1 cellular context compared by ENCODE assay signal in the genomic region with DNA sequence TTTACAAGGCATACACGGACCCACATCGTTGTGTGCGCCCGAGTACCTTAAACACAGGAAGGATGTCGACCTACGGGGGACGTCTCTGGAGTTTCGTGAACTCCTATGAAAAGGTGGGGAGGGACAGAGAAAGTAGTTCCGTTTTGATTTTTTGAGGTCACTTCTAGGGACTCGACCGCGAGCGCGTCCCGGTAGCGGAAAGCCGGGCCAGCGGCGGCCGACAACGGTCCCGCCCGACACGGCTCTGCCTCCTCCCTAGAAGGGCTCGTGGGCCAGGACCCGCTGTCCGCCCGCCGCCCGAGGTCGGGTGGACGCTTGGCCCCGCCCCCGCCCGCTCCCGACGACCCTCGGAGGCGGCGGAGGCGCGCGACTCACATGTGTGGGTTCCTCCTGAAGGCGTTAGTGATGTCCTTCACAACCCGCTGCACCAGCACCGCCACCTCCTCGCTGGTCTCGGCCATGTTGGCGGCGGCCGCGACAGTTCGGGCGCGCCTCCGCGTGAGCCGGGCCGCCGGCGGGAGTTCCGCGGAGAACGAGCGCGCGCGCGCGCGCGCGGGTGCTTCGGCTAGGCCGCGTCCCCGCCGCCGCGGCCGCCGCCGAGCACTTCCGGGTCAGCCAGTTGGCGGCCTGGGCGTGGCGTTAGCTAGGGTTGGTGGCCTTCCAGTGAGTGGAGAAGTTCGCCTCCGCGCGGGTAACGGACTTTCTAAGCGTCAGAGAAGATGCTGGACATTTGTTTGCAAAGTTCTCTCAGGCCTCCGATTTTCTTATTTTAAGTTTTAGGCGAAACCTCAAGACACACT.
TF ChIP-seq lines count a peak whose summit lies in the region.

A gene with protein sequence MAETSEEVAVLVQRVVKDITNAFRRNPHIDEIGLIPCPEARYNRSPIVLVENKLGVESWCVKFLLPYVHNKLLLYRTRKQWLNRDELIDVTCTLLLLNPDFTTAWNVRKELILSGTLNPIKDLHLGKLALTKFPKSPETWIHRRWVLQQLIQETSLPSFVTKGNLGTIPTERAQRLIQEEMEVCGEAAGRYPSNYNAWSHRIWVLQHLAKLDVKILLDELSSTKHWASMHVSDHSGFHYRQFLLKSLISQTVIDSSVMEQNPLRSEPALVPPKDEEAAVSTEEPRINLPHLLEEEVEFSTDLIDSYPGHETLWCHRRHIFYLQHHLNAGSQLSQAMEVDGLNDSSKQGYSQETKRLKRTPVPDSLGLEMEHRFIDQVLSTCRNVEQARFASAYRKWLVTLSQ (minus strand): TSS at position 534 of the 800 bp plus-strand sequence. CDS start 73 bp downstream, at position 461.

TF ChIP-seq in K562, 482 proteins besides CTCF, POLR2A, EP300 and RAD21 (continued from another document and continues in another):
- TF ChIP-seq, protein P1, sequence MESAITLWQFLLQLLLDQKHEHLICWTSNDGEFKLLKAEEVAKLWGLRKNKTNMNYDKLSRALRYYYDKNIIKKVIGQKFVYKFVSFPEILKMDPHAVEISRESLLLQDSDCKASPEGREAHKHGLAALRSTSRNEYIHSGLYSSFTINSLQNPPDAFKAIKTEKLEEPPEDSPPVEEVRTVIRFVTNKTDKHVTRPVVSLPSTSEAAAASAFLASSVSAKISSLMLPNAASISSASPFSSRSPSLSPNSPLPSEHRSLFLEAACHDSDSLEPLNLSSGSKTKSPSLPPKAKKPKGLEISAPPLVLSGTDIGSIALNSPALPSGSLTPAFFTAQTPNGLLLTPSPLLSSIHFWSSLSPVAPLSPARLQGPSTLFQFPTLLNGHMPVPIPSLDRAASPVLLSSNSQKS (CRISPR knock-in tag; IDR thresholded peaks at IDR 0.05) = no peak
- TF ChIP-seq, protein P2, sequence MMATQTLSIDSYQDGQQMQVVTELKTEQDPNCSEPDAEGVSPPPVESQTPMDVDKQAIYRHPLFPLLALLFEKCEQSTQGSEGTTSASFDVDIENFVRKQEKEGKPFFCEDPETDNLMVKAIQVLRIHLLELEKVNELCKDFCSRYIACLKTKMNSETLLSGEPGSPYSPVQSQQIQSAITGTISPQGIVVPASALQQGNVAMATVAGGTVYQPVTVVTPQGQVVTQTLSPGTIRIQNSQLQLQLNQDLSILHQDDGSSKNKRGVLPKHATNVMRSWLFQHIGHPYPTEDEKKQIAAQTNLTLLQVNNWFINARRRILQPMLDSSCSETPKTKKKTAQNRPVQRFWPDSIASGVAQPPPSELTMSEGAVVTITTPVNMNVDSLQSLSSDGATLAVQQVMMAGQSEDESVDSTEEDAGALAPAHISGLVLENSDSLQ (IDR thresholded peaks at IDR 0.05) = no peak
- no peak for TF ChIP-seq ETS2 (tag; IDR thresholded peaks at IDR 0.05; ENCODE audit: borderline replicate concordance, poor library complexity, severe bottlenecking)
- no peak for TF ChIP-seq ZNF76 (CRISPR knock-in tag; IDR thresholded peaks at IDR 0.05; ENCODE audit: borderline replicate concordance)
- no peak for TF ChIP-seq GATAD2B (IDR thresholded peaks at IDR 0.05; ENCODE audit: borderline replicate concordance)
- TF ChIP-seq ZNF263 (CRISPR knock-in tag; IDR thresholded peaks at IDR 0.05; ENCODE audit: borderline replicate concordance) = no peak
- TF ChIP-seq HDAC2 (IDR thresholded peaks at IDR 0.05) = no peak
- peak; percentile 40 for TF ChIP-seq TAF9B (IDR thresholded peaks at IDR 0.05; ENCODE audit: partially characterized antibody)
- TF ChIP-seq SUPT5H (IDR thresholded peaks at IDR 0.05) = peak; percentile 76
- TF ChIP-seq, protein P3, sequence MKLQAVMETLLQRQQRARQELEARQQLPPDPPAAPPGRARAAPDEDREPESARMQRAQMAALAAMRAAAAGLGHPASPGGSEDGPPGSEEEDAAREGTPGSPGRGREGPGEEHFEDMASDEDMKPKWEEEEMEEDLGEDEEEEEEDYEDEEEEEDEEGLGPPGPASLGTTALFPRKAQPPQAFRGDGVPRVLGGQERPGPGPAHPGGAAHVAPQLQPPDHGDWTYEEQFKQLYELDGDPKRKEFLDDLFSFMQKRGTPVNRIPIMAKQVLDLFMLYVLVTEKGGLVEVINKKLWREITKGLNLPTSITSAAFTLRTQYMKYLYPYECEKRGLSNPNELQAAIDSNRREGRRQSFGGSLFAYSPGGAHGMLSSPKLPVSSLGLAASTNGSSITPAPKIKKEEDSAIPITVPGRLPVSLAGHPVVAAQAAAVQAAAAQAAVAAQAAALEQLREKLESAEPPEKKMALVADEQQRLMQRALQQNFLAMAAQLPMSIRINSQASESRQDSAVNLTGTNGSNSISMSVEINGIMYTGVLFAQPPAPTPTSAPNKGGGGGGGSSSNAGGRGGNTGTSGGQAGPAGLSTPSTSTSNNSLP (IDR thresholded peaks at IDR 0.05; ENCODE audit: borderline replicate concordance, low read depth, low read length) = no peak
- peak; percentile 90 for TF ChIP-seq RBBP5 (IDR thresholded peaks at IDR 0.05; ENCODE audit: borderline replicate concordance, insufficient read depth, low read length, poor library complexity, severe bottlenecking)
- TF ChIP-seq, protein P4, sequence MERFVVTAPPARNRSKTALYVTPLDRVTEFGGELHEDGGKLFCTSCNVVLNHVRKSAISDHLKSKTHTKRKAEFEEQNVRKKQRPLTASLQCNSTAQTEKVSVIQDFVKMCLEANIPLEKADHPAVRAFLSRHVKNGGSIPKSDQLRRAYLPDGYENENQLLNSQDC (CRISPR knock-in tag; IDR thresholded peaks at IDR 0.05) = peak; percentile 25; the same call in 1 of the 2 replicates
- TF ChIP-seq, protein P5, sequence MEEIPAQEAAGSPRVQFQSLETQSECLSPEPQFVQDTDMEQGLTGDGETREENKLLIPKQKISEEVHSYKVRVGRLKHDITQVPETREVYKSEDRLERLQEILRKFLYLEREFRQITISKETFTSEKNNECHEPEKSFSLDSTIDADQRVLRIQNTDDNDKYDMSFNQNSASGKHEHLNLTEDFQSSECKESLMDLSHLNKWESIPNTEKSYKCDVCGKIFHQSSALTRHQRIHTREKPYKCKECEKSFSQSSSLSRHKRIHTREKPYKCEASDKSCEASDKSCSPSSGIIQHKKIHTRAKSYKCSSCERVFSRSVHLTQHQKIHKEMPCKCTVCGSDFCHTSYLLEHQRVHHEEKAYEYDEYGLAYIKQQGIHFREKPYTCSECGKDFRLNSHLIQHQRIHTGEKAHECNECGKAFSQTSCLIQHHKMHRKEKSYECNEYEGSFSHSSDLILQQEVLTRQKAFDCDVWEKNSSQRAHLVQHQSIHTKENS (CRISPR knock-in tag; IDR thresholded peaks at IDR 0.05) = no peak
- TF ChIP-seq, protein P6, sequence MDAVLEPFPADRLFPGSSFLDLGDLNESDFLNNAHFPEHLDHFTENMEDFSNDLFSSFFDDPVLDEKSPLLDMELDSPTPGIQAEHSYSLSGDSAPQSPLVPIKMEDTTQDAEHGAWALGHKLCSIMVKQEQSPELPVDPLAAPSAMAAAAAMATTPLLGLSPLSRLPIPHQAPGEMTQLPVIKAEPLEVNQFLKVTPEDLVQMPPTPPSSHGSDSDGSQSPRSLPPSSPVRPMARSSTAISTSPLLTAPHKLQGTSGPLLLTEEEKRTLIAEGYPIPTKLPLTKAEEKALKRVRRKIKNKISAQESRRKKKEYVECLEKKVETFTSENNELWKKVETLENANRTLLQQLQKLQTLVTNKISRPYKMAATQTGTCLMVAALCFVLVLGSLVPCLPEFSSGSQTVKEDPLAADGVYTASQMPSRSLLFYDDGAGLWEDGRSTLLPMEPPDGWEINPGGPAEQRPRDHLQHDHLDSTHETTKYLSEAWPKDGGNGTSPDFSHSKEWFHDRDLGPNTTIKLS (IDR thresholded peaks at IDR 0.05; ENCODE audit: borderline replicate concordance, low read depth) = peak; percentile 60; the same call in 1 of the 2 replicates
- no peak for TF ChIP-seq ZBTB7A (IDR thresholded peaks at IDR 0.05; ENCODE audit: borderline replicate concordance, control insufficient read depth, low read depth, low read length)
- no peak for TF ChIP-seq ZNF197 (CRISPR knock-in tag; IDR thresholded peaks at IDR 0.05; ENCODE audit: low read depth)
- TF ChIP-seq CC2D1A (IDR thresholded peaks at IDR 0.05) = no peak
- no peak for TF ChIP-seq ZNF347 (CRISPR knock-in tag; IDR thresholded peaks at IDR 0.05; ENCODE audit: low read depth)
- TF ChIP-seq RB1 (IDR thresholded peaks at IDR 0.05; ENCODE audit: low read depth) = peak; percentile 90
- no peak for TF ChIP-seq BRD4 (IDR thresholded peaks at IDR 0.05)
- no peak for TF ChIP-seq ZNF274 (IDR thresholded peaks at IDR 0.05; ENCODE audit: borderline replicate concordance, low read depth, low read length)
- TF ChIP-seq, protein P7, sequence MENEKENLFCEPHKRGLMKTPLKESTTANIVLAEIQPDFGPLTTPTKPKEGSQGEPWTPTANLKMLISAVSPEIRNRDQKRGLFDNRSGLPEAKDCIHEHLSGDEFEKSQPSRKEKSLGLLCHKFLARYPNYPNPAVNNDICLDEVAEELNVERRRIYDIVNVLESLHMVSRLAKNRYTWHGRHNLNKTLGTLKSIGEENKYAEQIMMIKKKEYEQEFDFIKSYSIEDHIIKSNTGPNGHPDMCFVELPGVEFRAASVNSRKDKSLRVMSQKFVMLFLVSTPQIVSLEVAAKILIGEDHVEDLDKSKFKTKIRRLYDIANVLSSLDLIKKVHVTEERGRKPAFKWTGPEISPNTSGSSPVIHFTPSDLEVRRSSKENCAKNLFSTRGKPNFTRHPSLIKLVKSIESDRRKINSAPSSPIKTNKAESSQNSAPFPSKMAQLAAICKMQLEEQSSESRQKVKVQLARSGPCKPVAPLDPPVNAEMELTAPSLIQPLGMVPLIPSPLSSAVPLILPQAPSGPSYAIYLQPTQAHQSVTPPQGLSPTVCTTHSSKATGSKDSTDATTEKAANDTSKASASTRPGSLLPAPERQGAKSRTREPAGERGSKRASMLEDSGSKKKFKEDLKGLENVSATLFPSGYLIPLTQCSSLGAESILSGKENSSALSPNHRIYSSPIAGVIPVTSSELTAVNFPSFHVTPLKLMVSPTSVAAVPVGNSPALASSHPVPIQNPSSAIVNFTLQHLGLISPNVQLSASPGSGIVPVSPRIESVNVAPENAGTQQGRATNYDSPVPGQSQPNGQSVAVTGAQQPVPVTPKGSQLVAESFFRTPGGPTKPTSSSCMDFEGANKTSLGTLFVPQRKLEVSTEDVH (IDR thresholded peaks at IDR 0.05; ENCODE audit: low read depth, partially characterized antibody) = peak; percentile 37
- TF ChIP-seq, protein P8, sequence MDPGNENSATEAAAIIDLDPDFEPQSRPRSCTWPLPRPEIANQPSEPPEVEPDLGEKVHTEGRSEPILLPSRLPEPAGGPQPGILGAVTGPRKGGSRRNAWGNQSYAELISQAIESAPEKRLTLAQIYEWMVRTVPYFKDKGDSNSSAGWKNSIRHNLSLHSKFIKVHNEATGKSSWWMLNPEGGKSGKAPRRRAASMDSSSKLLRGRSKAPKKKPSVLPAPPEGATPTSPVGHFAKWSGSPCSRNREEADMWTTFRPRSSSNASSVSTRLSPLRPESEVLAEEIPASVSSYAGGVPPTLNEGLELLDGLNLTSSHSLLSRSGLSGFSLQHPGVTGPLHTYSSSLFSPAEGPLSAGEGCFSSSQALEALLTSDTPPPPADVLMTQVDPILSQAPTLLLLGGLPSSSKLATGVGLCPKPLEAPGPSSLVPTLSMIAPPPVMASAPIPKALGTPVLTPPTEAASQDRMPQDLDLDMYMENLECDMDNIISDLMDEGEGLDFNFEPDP (CRISPR knock-in tag; IDR thresholded peaks at IDR 0.05) = no peak
- TF ChIP-seq HIVEP1 (CRISPR knock-in tag; IDR thresholded peaks at IDR 0.05) = no peak
- no peak for TF ChIP-seq POLR3G (IDR thresholded peaks at IDR 0.05; ENCODE audit: extremely low read depth, insufficient read length, insufficient replicate concordance)
- TF ChIP-seq POLR2AphosphoS5 (IDR thresholded peaks at IDR 0.05; ENCODE audit: control insufficient read depth, insufficient read depth, low read depth, low read length) = peak; percentile 72
- TF ChIP-seq HSF4 (CRISPR knock-in tag; IDR thresholded peaks at IDR 0.05; ENCODE audit: borderline replicate concordance) = no peak
- TF ChIP-seq ZNF785 (CRISPR knock-in tag; IDR thresholded peaks at IDR 0.05) = no peak
- TF ChIP-seq, protein P9, sequence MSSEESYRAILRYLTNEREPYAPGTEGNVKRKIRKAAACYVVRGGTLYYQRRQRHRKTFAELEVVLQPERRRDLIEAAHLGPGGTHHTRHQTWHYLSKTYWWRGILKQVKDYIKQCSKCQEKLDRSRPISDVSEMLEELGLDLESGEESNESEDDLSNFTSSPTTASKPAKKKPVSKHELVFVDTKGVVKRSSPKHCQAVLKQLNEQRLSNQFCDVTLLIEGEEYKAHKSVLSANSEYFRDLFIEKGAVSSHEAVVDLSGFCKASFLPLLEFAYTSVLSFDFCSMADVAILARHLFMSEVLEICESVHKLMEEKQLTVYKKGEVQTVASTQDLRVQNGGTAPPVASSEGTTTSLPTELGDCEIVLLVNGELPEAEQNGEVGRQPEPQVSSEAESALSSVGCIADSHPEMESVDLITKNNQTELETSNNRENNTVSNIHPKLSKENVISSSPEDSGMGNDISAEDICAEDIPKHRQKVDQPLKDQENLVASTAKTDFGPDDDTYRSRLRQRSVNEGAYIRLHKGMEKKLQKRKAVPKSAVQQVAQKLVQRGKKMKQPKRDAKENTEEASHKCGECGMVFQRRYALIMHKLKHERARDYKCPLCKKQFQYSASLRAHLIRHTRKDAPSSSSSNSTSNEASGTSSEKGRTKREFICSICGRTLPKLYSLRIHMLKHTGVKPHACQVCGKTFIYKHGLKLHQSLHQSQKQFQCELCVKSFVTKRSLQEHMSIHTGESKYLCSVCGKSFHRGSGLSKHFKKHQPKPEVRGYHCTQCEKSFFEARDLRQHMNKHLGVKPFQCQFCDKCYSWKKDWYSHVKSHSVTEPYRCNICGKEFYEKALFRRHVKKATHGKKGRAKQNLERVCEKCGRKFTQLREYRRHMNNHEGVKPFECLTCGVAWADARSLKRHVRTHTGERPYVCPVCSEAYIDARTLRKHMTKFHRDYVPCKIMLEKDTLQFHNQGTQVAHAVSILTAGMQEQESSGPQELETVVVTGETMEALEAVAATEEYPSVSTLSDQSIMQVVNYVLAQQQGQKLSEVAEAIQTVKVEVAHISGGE (CRISPR knock-in tag; IDR thresholded peaks at IDR 0.05) = peak in 1 of 3 experiments; percentile 83; a peak in 2 of 6 replicates
- TF ChIP-seq, protein P10, sequence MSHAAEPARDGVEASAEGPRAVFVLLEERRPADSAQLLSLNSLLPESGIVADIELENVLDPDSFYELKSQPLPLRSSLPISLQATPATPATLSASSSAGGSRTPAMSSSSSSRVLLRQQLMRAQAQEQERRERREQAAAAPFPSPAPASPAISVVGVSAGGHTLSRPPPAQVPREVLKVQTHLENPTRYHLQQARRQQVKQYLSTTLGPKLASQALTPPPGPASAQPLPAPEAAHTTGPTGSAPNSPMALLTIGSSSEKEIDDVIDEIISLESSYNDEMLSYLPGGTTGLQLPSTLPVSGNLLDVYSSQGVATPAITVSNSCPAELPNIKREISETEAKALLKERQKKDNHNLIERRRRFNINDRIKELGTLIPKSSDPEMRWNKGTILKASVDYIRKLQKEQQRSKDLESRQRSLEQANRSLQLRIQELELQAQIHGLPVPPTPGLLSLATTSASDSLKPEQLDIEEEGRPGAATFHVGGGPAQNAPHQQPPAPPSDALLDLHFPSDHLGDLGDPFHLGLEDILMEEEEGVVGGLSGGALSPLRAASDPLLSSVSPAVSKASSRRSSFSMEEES (CRISPR knock-in tag; IDR thresholded peaks at IDR 0.05) = no peak
- TF ChIP-seq, protein P11, sequence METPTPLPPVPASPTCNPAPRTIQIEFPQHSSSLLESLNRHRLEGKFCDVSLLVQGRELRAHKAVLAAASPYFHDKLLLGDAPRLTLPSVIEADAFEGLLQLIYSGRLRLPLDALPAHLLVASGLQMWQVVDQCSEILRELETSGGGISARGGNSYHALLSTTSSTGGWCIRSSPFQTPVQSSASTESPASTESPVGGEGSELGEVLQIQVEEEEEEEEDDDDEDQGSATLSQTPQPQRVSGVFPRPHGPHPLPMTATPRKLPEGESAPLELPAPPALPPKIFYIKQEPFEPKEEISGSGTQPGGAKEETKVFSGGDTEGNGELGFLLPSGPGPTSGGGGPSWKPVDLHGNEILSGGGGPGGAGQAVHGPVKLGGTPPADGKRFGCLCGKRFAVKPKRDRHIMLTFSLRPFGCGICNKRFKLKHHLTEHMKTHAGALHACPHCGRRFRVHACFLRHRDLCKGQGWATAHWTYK (CRISPR knock-in tag; IDR thresholded peaks at IDR 0.05) = peak; percentile 21; the same call in 1 of the 2 replicates
- no peak for TF ChIP-seq SREBF1 (IDR thresholded peaks at IDR 0.05; ENCODE audit: borderline replicate concordance, low read depth, low read length)
- no peak for TF ChIP-seq IFI16 (CRISPR knock-in tag; IDR thresholded peaks at IDR 0.05)
